Comparison of ENCODE assay signal across 8 cellular contexts in genomic region chr1:248838357-248839167, GRCh38. TPM values are rescaled to one million over a fixed set of nuclear protein-coding genes. Genes with fewer than 3 reads are reported as not detected.
DNase-seq lines count a peak whose midpoint lies in the region; FAIRE-seq and TF ChIP-seq lines count a peak whose summit lies in the region.

No MANE protein-coding gene starts in this region.

- no peak for TF ChIP-seq POLR2A in endothelial cell of umbilical vein (IDR thresholded peaks at IDR 0.05; ENCODE audit: low read depth, low read length)

- DNase-seq in Caco-2: peak; percentile 91
- peak; percentile 89 for DNase-seq in GM20000 (ENCODE audit: low spot score)
- peak; percentile 68 for DNase-seq in HS-27A (ENCODE audit: low read depth)
- peak; percentile 87 for DNase-seq in NOMO-1 treated with DMSO at 0.1 percent for 48 hours (lab: John Stamatoyannopoulos, UW; ENCODE audit: unreplicated experiment)
- DNase-seq in activated CD8-positive, alpha-beta memory T cell treated with anti-CD3 and anti-CD28 coated beads, Interleukin-2, amount 50 U/mL, for 48 hours: peak; percentile 92
- DNase-seq in endothelial cell of umbilical vein (ENCODE audit: low read depth, low spot score): peak; percentile 91
- DNase-seq in middle frontal gyrus (ENCODE audit: extremely low spot score, low spot score): peak; percentile 81
- peak; percentile 71 for DNase-seq in stimulated activated CD8-positive, alpha-beta memory T cell treated with anti-CD3 and anti-CD28 coated beads, Interleukin-2, amount 100 ng/mL, for 48 hours (ENCODE audit: low read depth in 2 of 2)

- no peaks in the 10 kb centered on the region for H3K27me3 Mint-ChIP-seq in Caco-2 (ENCODE audit: insufficient read depth, unreplicated experiment)

- dilution Hi-C loops in endothelial cell of umbilical vein (cut with MboI; ENCODE audit: extremely low pct_ligation_motif_present, low sequenced_read_pairs): no loop called here

- H3K27ac Mint-ChIP-seq in Caco-2 (ENCODE audit: unreplicated experiment): peak overlapping the region; percentile 95

- TF ChIP-seq CTCF in Caco-2 (IDR thresholded peaks at IDR 0.05; ENCODE audit: insufficient read depth in 1 of 2, low read depth in 1 of 2, low read length in 1 of 2, severe bottlenecking in 1 of 2, unreplicated experiment in 1 of 2): no peak
- no peak for TF ChIP-seq CTCF in GM20000 (IDR thresholded peaks at IDR 0.05; ENCODE audit: extremely low read depth, missing control alignments)
- TF ChIP-seq CTCF in endothelial cell of umbilical vein (IDR thresholded peaks at IDR 0.05; ENCODE audit: extremely low read depth in 1 of 2, insufficient read depth in 1 of 2, low read depth in 1 of 2, low read length in 2 of 2): no peak

- POLR2A ChIA-PET in Caco-2 (lab: Charles Lee) (interaction anchor here (0.5 to 3.4 kb wide), 7 partner anchors 10 to 68 kb away, joined by 3 to 57 read pairs (median 9); partner anchors contain the start of genes SH3BP5L and ZNF692), endothelial cell of umbilical vein (lab: Charles Lee) (interaction anchor here (0.9 to 3.1 kb wide), 5 partner anchors 10 to 35 kb away, joined by 6 to 14 read pairs (median 9); partner anchors contain the start of genes SH3BP5L and ZNF692)

- peaks cover 1% of the 10 kb centered on the region; the same call in 1 of the 2 replicates for H3K36me3 ChIP-seq in Caco-2 (ENCODE audit: control insufficient read depth, insufficient read depth, low read length)
- H3K36me3 ChIP-seq in endothelial cell of umbilical vein (ENCODE audit: control insufficient read depth in 2 of 2, extremely low read depth in 1 of 2, insufficient read depth in 2 of 2, low read length in 2 of 2): no peaks in the 10 kb centered on the region

- intact Hi-C loops in Caco-2 (cut with micrococcal nuclease; ENCODE audit: unreplicated experiment): loop anchor here (1.0 kb wide), 5 partner anchors 12 to 68 kb away; partner anchors contain the start of gene PGBD2
- intact Hi-C loops in endothelial cell of umbilical vein (cut with micrococcal nuclease): loop anchor here (1.0 kb wide), 4 partner anchors 12 to 68 kb away; partner anchors contain the start of genes PGBD2 and ZNF692

- H3K27ac ChIP-seq in endothelial cell of umbilical vein (ENCODE audit: insufficient read depth, low read depth, low read length): peak overlapping the region; percentile 83

- no peaks in the 10 kb centered on the region for H3K4me1 ChIP-seq in Caco-2
- H3K4me1 ChIP-seq in endothelial cell of umbilical vein (ENCODE audit: control insufficient read depth, extremely low read depth, insufficient read depth, low read length): peaks cover 14% of the 10 kb centered on the region

- H3K27me3 ChIP-seq in Caco-2 (replicated peaks; ENCODE audit: control insufficient read depth, insufficient read depth, low read length): no peaks in the 10 kb centered on the region
- H3K27me3 ChIP-seq in endothelial cell of umbilical vein (ENCODE audit: control insufficient read depth in 2 of 2, insufficient read depth in 2 of 2, low read length in 2 of 2): no peaks in the 10 kb centered on the region

- no peaks in the 10 kb centered on the region for H3K9me1 ChIP-seq in endothelial cell of umbilical vein (replicated peaks; ENCODE audit: control insufficient read depth, extremely low read depth, insufficient read depth, low read length)

- peaks cover 23% of the 10 kb centered on the region for H3K36me3 Mint-ChIP-seq in Caco-2 (ENCODE audit: insufficient read depth, unreplicated experiment)

- H3K4me2 ChIP-seq in endothelial cell of umbilical vein (ENCODE audit: insufficient read depth, low read length): peak overlapping the region; percentile 93

- no peak overlapping the region for H3K4me3 Mint-ChIP-seq in Caco-2 (ENCODE audit: unreplicated experiment)

- peak overlapping the region; percentile 73 for H2AFZ ChIP-seq in endothelial cell of umbilical vein (ENCODE audit: low read depth, low read length)

- no peaks in the 10 kb centered on the region for H3K9me3 Mint-ChIP-seq in Caco-2 (ENCODE audit: unreplicated experiment)

- H3K4me3 ChIP-seq in Caco-2 (ENCODE audit: low read depth, low read length): peak overlapping the region; percentile 87
- H3K4me3 ChIP-seq in endothelial cell of umbilical vein (replicated peaks in 1 of 3; ENCODE audit: insufficient read depth in 1 of 3, low read depth in 1 of 3, low read length in 3 of 3): peak overlapping the region; percentile 60 to 91 (median 83)

- BruUV-seq in Caco-2 (replicated peaks; lab: Mats Ljungman, UMichigan) (no TSS peak), endothelial cell of umbilical vein (replicated peaks; lab: Mats Ljungman, UMichigan) (no TSS peak)

- peak overlapping the region; percentile 90 for H3K9ac ChIP-seq in endothelial cell of umbilical vein (replicated peaks; ENCODE audit: extremely low read depth, insufficient read depth, low read length)

- H4K20me1 ChIP-seq in endothelial cell of umbilical vein (replicated peaks; ENCODE audit: control insufficient read depth, extremely low read depth, insufficient read depth, low read length): no peaks in the 10 kb centered on the region

- FAIRE-seq in endothelial cell of umbilical vein (lab: Jason Lieb, UNC): no peak

- H3K9me3 ChIP-seq in Caco-2 (no peaks in the 10 kb centered on the region), endothelial cell of umbilical vein (replicated peaks; ENCODE audit: control insufficient read depth, insufficient read depth, low read length) (no peaks in the 10 kb centered on the region)

- peaks cover 17% of the 10 kb centered on the region for H3K79me2 ChIP-seq in endothelial cell of umbilical vein (ENCODE audit: control insufficient read depth, insufficient read depth, low read length)

- H3K4me1 Mint-ChIP-seq in Caco-2 (ENCODE audit: low read depth, unreplicated experiment): no peaks in the 10 kb centered on the region

- CTCF ChIA-PET in Caco-2 (lab: Charles Lee) (interaction anchor here (0.8 to 2.8 kb wide), 5 partner anchors 12 to 85 kb away, joined by 3 to 46 read pairs (median 5); partner anchors contain the start of genes SH3BP5L and ZNF692), endothelial cell of umbilical vein (lab: Charles Lee) (interaction anchor here (1.2 to 2.3 kb wide), 3 partner anchors 11 to 20 kb away, joined by 12 to 33 read pairs (median 17); partner anchors contain the start of genes SH3BP5L and ZNF692)

TF ChIP-seq in endothelial cell of umbilical vein, 7 proteins besides CTCF, POLR2A, EP300 and RAD21:
- TF ChIP-seq GATA2 (IDR thresholded peaks at IDR 0.05; ENCODE audit: insufficient read depth, insufficient read length, low read depth, low read length): no peak
- TF ChIP-seq FOS (IDR thresholded peaks at IDR 0.05; ENCODE audit: borderline replicate concordance, insufficient read depth, low read length): no peak
- peak; percentile 77 for TF ChIP-seq POLR2AphosphoS5 (IDR thresholded peaks at IDR 0.05; ENCODE audit: insufficient read depth, low read depth, low read length)
TF ChIP-seq in endothelial cell of umbilical vein: peak in this region for 1.

RNA-seq across cellular contexts. Expression of gene ZNF672, which starts 0.5 kb away (rescaled TPM):
- total RNA-seq in Caco-2 (2022) (27.3 and 29.1 TPM in 2 replicates), endothelial cell of umbilical vein (20.1 and 21.5 TPM in 2 replicates)
- polyA plus RNA-seq in endothelial cell of umbilical vein: 29.6 and 30.6 TPM in 2 replicates
- polyA plus RNA-seq in endothelial cell of umbilical vein (2011; cell fraction: cytosol; rRNA removed): 17.8 TPM in 2 replicates
- 18.1 and 18.4 TPM in 2 replicates for polyA plus RNA-seq in endothelial cell of umbilical vein (2011; cell fraction: nucleus; rRNA removed)
- polyA plus RNA-seq in endothelial cell of umbilical vein (2012): 9.1 and 9.4 TPM in 2 replicates
- polyA minus RNA-seq in endothelial cell of umbilical vein: 23.9 and 28.1 TPM in 2 replicates
- 33.8 TPM for polyA minus RNA-seq in endothelial cell of umbilical vein (2011; cell fraction: cytosol; rRNA and poly(A)+ RNA removed)
- polyA minus RNA-seq in endothelial cell of umbilical vein (2011; cell fraction: nucleus; rRNA and poly(A)+ RNA removed): 14.1 and 14.7 TPM in 2 replicates

RNA-seq across cellular contexts. Expression of gene SH3BP5L, which starts 12.8 kb away (rescaled TPM):
- total RNA-seq in Caco-2 (2022) (21.3 and 22.4 TPM in 2 replicates), endothelial cell of umbilical vein (24.7 and 26.5 TPM in 2 replicates)
- 22.9 and 24.7 TPM in 2 replicates for polyA plus RNA-seq in endothelial cell of umbilical vein
- 20.0 and 23.7 TPM in 2 replicates for polyA plus RNA-seq in endothelial cell of umbilical vein (2011; cell fraction: cytosol; rRNA removed)
- 34.8 and 35.9 TPM in 2 replicates for polyA plus RNA-seq in endothelial cell of umbilical vein (2011; cell fraction: nucleus; rRNA removed)
- polyA plus RNA-seq in endothelial cell of umbilical vein (2012): 12.4 TPM in 2 replicates
- 23.0 and 29.6 TPM in 2 replicates for polyA minus RNA-seq in endothelial cell of umbilical vein
- 11.8 TPM for polyA minus RNA-seq in endothelial cell of umbilical vein (2011; cell fraction: cytosol; rRNA and poly(A)+ RNA removed)
- 24.3 and 29.0 TPM in 2 replicates for polyA minus RNA-seq in endothelial cell of umbilical vein (2011; cell fraction: nucleus; rRNA and poly(A)+ RNA removed)

RNA-seq across cellular contexts. Expression of gene ZNF692, which starts 20.3 kb away (rescaled TPM):
- total RNA-seq in Caco-2 (2022) (48.5 and 58.4 TPM in 2 replicates), endothelial cell of umbilical vein (36.6 and 38.6 TPM in 2 replicates)
- 32.6 and 33.6 TPM in 2 replicates for polyA plus RNA-seq in endothelial cell of umbilical vein
- polyA plus RNA-seq in endothelial cell of umbilical vein (2011; cell fraction: cytosol; rRNA removed): 16.3 and 22.5 TPM in 2 replicates
- 241 TPM in 2 replicates for polyA plus RNA-seq in endothelial cell of umbilical vein (2011; cell fraction: nucleus; rRNA removed)
- polyA plus RNA-seq in endothelial cell of umbilical vein (2012): 21.9 and 23.0 TPM in 2 replicates
- 13.2 and 18.1 TPM in 2 replicates for polyA minus RNA-seq in endothelial cell of umbilical vein
- polyA minus RNA-seq in endothelial cell of umbilical vein (2011; cell fraction: cytosol; rRNA and poly(A)+ RNA removed): 12.1 TPM
- 17.5 and 21.1 TPM in 2 replicates for polyA minus RNA-seq in endothelial cell of umbilical vein (2011; cell fraction: nucleus; rRNA and poly(A)+ RNA removed)

Comparison
In these comparisons a context has a peak if more than half of its experiments do, and no peak if none do; other contexts are left out.
1. Peak in every context shown above with its lines: DNase-seq, H3K4me3 ChIP-seq and H3K27ac ChIP-seq.